ENCODE assay signal across 1 cellular context in the genomic region with DNA sequence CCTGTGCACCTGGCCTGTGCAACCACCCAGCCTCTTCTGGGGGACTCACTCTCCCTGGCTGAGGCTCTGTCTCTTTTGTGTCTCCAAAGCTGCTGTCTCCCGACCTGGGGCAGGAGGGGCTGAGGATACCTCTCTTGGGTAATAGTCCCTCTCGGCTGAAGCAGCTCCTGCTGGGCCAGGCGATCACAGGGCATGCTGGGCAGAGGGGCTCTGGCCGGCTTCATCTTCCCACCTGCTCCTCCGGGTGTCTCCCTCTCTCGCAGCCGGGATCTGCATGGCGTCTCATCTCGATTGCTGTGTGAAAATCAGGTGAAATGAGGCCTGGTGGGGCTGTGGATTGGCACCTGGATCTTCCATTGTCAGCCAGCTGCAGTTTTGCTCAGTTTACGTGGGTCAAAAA.
TF ChIP-seq lines count a peak whose summit lies in the region.

No MANE protein-coding gene starts in this region.

TF ChIP-seq in GM23338, 12 proteins besides CTCF, POLR2A, EP300 and RAD21 (continued from another document):
- TF ChIP-seq REST (IDR thresholded peaks at IDR 0.05; ENCODE audit: unreplicated experiment) (no peak), ZNF114 (CRISPR knock-in tag; IDR thresholded peaks at IDR 0.05) (no peak), POLR2AphosphoS5 (IDR thresholded peaks at IDR 0.05; ENCODE audit: low read depth) (no peak), EZH2phosphoT487 (IDR thresholded peaks at IDR 0.05; ENCODE audit: unreplicated experiment) (no peak), EZH2 (IDR thresholded peaks at IDR 0.05; ENCODE audit: low read depth, unreplicated experiment) (no peak), NANOG (IDR thresholded peaks at IDR 0.05; ENCODE audit: borderline replicate concordance) (no peak), STAT1 (IDR thresholded peaks at IDR 0.05; ENCODE audit: unreplicated experiment) (no peak), JUNB (IDR thresholded peaks at IDR 0.05; ENCODE audit: unreplicated experiment) (no peak), CREB1 (CRISPR knock-in tag; IDR thresholded peaks at IDR 0.05; ENCODE audit: low read depth) (no peak)
- TF ChIP-seq, protein P1, sequence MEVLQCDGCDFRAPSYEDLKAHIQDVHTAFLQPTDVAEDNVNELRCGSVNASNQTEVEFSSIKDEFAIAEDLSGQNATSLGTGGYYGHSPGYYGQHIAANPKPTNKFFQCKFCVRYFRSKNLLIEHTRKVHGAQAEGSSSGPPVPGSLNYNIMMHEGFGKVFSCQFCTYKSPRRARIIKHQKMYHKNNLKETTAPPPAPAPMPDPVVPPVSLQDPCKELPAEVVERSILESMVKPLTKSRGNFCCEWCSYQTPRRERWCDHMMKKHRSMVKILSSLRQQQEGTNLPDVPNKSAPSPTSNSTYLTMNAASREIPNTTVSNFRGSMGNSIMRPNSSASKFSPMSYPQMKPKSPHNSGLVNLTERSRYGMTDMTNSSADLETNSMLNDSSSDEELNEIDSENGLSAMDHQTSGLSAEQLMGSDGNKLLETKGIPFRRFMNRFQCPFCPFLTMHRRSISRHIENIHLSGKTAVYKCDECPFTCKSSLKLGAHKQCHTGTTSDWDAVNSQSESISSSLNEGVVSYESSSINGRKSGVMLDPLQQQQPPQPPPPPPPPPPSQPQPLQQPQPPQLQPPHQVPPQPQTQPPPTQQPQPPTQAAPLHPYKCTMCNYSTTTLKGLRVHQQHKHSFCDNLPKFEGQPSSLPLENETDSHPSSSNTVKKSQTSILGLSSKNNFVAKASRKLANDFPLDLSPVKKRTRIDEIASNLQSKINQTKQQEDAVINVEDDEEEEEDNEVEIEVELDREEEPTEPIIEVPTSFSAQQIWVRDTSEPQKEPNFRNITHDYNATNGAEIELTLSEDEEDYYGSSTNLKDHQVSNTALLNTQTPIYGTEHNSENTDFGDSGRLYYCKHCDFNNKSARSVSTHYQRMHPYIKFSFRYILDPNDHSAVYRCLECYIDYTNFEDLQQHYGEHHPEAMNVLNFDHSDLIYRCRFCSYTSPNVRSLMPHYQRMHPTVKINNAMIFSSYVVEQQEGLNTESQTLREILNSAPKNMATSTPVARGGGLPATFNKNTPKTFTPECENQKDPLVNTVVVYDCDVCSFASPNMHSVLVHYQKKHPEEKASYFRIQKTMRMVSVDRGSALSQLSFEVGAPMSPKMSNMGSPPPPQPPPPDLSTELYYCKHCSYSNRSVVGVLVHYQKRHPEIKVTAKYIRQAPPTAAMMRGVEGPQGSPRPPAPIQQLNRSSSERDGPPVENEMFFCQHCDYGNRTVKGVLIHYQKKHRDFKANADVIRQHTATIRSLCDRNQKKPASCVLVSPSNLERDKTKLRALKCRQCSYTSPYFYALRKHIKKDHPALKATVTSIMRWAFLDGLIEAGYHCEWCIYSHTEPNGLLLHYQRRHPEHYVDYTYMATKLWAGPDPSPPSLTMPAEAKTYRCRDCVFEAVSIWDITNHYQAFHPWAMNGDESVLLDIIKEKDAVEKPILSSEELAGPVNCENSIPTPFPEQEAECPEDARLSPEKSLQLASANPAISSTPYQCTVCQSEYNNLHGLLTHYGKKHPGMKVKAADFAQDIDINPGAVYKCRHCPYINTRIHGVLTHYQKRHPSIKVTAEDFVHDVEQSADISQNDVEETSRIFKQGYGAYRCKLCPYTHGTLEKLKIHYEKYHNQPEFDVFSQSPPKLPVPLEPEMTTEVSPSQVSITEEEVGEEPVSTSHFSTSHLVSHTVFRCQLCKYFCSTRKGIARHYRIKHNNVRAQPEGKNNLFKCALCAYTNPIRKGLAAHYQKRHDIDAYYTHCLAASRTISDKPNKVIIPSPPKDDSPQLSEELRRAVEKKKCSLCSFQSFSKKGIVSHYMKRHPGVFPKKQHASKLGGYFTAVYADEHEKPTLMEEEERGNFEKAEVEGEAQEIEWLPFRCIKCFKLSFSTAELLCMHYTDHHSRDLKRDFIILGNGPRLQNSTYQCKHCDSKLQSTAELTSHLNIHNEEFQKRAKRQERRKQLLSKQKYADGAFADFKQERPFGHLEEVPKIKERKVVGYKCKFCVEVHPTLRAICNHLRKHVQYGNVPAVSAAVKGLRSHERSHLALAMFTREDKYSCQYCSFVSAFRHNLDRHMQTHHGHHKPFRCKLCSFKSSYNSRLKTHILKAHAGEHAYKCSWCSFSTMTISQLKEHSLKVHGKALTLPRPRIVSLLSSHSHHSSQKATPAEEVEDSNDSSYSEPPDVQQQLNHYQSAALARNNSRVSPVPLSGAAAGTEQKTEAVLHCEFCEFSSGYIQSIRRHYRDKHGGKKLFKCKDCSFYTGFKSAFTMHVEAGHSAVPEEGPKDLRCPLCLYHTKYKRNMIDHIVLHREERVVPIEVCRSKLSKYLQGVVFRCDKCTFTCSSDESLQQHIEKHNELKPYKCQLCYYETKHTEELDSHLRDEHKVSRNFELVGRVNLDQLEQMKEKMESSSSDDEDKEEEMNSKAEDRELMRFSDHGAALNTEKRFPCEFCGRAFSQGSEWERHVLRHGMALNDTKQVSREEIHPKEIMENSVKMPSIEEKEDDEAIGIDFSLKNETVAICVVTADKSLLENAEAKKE (CRISPR knock-in tag; IDR thresholded peaks at IDR 0.05) = no peak
- TF ChIP-seq, protein P2, sequence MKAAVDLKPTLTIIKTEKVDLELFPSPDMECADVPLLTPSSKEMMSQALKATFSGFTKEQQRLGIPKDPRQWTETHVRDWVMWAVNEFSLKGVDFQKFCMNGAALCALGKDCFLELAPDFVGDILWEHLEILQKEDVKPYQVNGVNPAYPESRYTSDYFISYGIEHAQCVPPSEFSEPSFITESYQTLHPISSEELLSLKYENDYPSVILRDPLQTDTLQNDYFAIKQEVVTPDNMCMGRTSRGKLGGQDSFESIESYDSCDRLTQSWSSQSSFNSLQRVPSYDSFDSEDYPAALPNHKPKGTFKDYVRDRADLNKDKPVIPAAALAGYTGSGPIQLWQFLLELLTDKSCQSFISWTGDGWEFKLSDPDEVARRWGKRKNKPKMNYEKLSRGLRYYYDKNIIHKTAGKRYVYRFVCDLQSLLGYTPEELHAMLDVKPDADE (IDR thresholded peaks at IDR 0.05) = no peak
TF ChIP-seq in GM23338: peak in this region for 0.
